8 cellular contexts compared by ENCODE assay signal in genomic region chr1:156927215-156928042, GRCh38. TPM values are rescaled to one million over a fixed set of nuclear protein-coding genes. Genes with fewer than 3 reads are reported as not detected.
DNase-seq lines count a peak whose midpoint lies in the region; ATAC-seq and TF ChIP-seq lines count a peak whose summit lies in the region.

No MANE protein-coding gene starts in this region.

- no peak for ATAC-seq in GM19452 (IDR thresholded peaks at IDR 0.05; ENCODE audit: unreplicated experiment)

- H3K4me1 ChIP-seq in vagina, result peaks cover 24% of the 10 kb centered on the region

- peak; percentile 52 for TF ChIP-seq CTCF in glutamatergic neuron (IDR thresholded peaks at IDR 0.05; ENCODE audit: partially characterized antibody, unreplicated experiment)
- TF ChIP-seq CTCF in vagina (IDR thresholded peaks at IDR 0.05), result peak; percentile 38 to 61 (median 43)

- H3K27ac ChIP-seq in vagina, result no peak overlapping the region

- peaks cover 10% of the 10 kb centered on the region for H3K36me3 Mint-ChIP-seq in glutamatergic neuron (ENCODE audit: unreplicated experiment)

- intact Hi-C loops in vagina (cut with DNase I), result loop anchor here (10.0 kb wide), 1 partner anchor 137 kb away; no protein-coding TSS in a partner anchor

- H3K4me3 Mint-ChIP-seq in glutamatergic neuron (ENCODE audit: unreplicated experiment), result peak overlapping the region; percentile 50

- no peak for TF ChIP-seq POLR2A in vagina (IDR thresholded peaks at IDR 0.05)

- H3K27me3 ChIP-seq in vagina, result peaks cover 16% of the 10 kb centered on the region

- H3K4me3 ChIP-seq in vagina, result peak overlapping the region in 1 of 2 donors; percentile 33

- H3K4me1 Mint-ChIP-seq in glutamatergic neuron (ENCODE audit: low read depth, unreplicated experiment), result peaks cover 25% of the 10 kb centered on the region

- no peaks in the 10 kb centered on the region for H3K36me3 ChIP-seq in vagina

- peaks cover 11% of the 10 kb centered on the region for H3K9me3 Mint-ChIP-seq in glutamatergic neuron (ENCODE audit: unreplicated experiment)

- no peak overlapping the region for H3K27ac Mint-ChIP-seq in glutamatergic neuron (ENCODE audit: unreplicated experiment)

- DNase-seq in DMS153 (lab: John Stamatoyannopoulos, UW), result peak; percentile 73
- DNase-seq in KBM-7, result peak; percentile 77
- DNase-seq in SHP77 (lab: John Stamatoyannopoulos, UW), result peak; percentile 88 to 90
- peak; percentile 31 for DNase-seq in activated gamma-delta T cell treated with anti-CD3 and anti-CD28 coated beads, Interleukin-2, amount 50 U/mL, for 16 hours (ENCODE audit: low read depth)
- DNase-seq in glutamatergic neuron, result peak; percentile 88
- peak; percentile 41 for DNase-seq in pulmonary artery endothelial cell (ENCODE audit: low read depth, low spot score)
- no peak for DNase-seq in vagina (ENCODE audit: extremely low spot score in 2 of 2)

- in situ Hi-C loops in KBM-7 (cut with MboI; ENCODE audit: low pct_unique_long_range_greater_than_20kb, low sequenced_read_pairs), result no loop called here

- H3K27me3 Mint-ChIP-seq in glutamatergic neuron (ENCODE audit: unreplicated experiment), result peaks cover 43% of the 10 kb centered on the region

- H3K9me3 ChIP-seq in vagina, result no peaks in the 10 kb centered on the region

RNA-seq across cellular contexts. Expression of gene LRRC71, which starts 7.0 kb away (rescaled TPM):
- not detected for total RNA-seq in glutamatergic neuron (ENCODE audit: unreplicated experiment)
- 0.11 and 0.40 TPM in 2 replicates for total RNA-seq in pulmonary artery endothelial cell
- total RNA-seq in vagina, result not detected

RNA-seq across cellular contexts. Expression of gene PEAR1, which starts 33.9 kb away (rescaled TPM):
- 1.2 TPM for total RNA-seq in glutamatergic neuron (ENCODE audit: unreplicated experiment)
- 15.8 and 17.3 TPM in 2 replicates for total RNA-seq in pulmonary artery endothelial cell
- 11.5 TPM for total RNA-seq in vagina

Comparison
In these comparisons a context has a peak if more than half of its experiments do, and no peak if none do; other contexts are left out.
1. DNase-seq: peak in DMS153 (single experiment), KBM-7 (single experiment), SHP77 (2 of 2), activated gamma-delta T cell treated with anti-CD3 and anti-CD28 coated beads, Interleukin-2, amount 50 U/mL, for 16 hours (single experiment), glutamatergic neuron (single experiment) and pulmonary artery endothelial cell (single experiment); none in vagina (0 of 2).